ENCODE assay signal across 9 cellular contexts in genomic region chr3:38031022-38031994, GRCh38. TPM values are rescaled to one million over a fixed set of nuclear protein-coding genes. Genes with fewer than 3 reads are reported as not detected.
DNase-seq lines count a peak whose midpoint lies in the region; ATAC-seq and TF ChIP-seq lines count a peak whose summit lies in the region.
"Had no signal": no experiment of that assay in that cellular context is flagged by ENCODE, and none has a peak within 500 bp of the region (broad histone marks: within the 10 kb centered on the region; RNA-seq: fewer than 3 reads in every experiment).

No MANE protein-coding gene starts in this region.

- H3K27me3 ChIP-seq in sigmoid colon: no peaks in the 10 kb centered on the region

- no peaks in the 10 kb centered on the region for H3K36me3 ChIP-seq in sigmoid colon

- intact Hi-C loops in sigmoid colon (cut with DNase I): no loop called here

- peak overlapping the region; percentile 75 to 87 (median 86) for H3K27ac ChIP-seq in sigmoid colon

- DNase-seq in HUDEP-2 (lab: John Stamatoyannopoulos, UW; ENCODE audit: unreplicated experiment in 76 of 76) (peak in 42 of 76 experiments; percentile 3 to 67 (median 29)), fibroblast of gingiva (ENCODE audit: low read depth) (peak; percentile 71), sigmoid colon (peak; percentile 83), NCI-H526 treated with DMSO at 0.1 percent for 48 hours (lab: John Stamatoyannopoulos, UW) (no peak), D341Med (ENCODE audit: low spot score) (no peak)
- peak; percentile 73 for DNase-seq in activated CD4-positive, alpha-beta memory T cell treated with anti-CD3 and anti-CD28 coated beads, Interleukin-2, amount 10 ng/mL, durations not matched to agents 7 days and 5 days
- DNase-seq in effector CD8-positive, alpha-beta T cell (lab: John Stamatoyannopoulos, UW): no peak

- no peak overlapping the region for H3K4me3 ChIP-seq in sigmoid colon

- peak overlapping the region; percentile 12 for H3K4me3 Mint-ChIP-seq in activated CD4-positive, alpha-beta memory T cell treated with anti-CD3 and anti-CD28 coated beads, Interleukin-2, amount 10 ng/mL, durations not matched to agents 7 days and 5 days

- WGBS in sigmoid colon, 2 donors: 16 to 57% methylated on average over 9 of the region's 9 CpGs

- peaks cover 0 to 34% (median 28%) of the 10 kb centered on the region in 4 donors for H3K4me1 ChIP-seq in sigmoid colon

- TF ChIP-seq EP300 in sigmoid colon (IDR thresholded peaks at IDR 0.05): no peak

- H3K36me3 Mint-ChIP-seq in activated CD4-positive, alpha-beta memory T cell treated with anti-CD3 and anti-CD28 coated beads, Interleukin-2, amount 10 ng/mL, durations not matched to agents 7 days and 5 days (ENCODE audit: low read depth): no peaks in the 10 kb centered on the region

- peaks cover 43% of the 10 kb centered on the region for H3K4me1 Mint-ChIP-seq in activated CD4-positive, alpha-beta memory T cell treated with anti-CD3 and anti-CD28 coated beads, Interleukin-2, amount 10 ng/mL, durations not matched to agents 7 days and 5 days

- no peak for ATAC-seq in GM21825 (IDR thresholded peaks at IDR 0.05; ENCODE audit: unreplicated experiment)

- TF ChIP-seq CTCF in sigmoid colon (IDR thresholded peaks at IDR 0.05): no peak

- POLR2A ChIA-PET in activated CD4-positive, alpha-beta memory T cell treated with anti-CD3 and anti-CD28 coated beads, Interleukin-2, amount 10 ng/mL, durations not matched to agents 7 days and 5 days (lab: Charles Lee): interaction anchor here (0.9 to 3.0 kb wide), 4 partner anchors 8 to 134 kb away, joined by 3 to 36 read pairs (median 4); partner anchors contain the start of genes ACAA1, DLEC1 and OXSR1

- peak overlapping the region; percentile 61 for H3K27ac Mint-ChIP-seq in activated CD4-positive, alpha-beta memory T cell treated with anti-CD3 and anti-CD28 coated beads, Interleukin-2, amount 10 ng/mL, durations not matched to agents 7 days and 5 days

- CTCF ChIA-PET in activated CD4-positive, alpha-beta memory T cell treated with anti-CD3 and anti-CD28 coated beads, Interleukin-2, amount 10 ng/mL, durations not matched to agents 7 days and 5 days (lab: Charles Lee): interaction anchor here (1.0 to 1.5 kb wide), 2 partner anchors 8 to 34 kb away, joined by 3 to 6 read pairs; partner anchors contain the start of gene DLEC1

- TF ChIP-seq POLR2A in sigmoid colon (IDR thresholded peaks at IDR 0.05): no peak

- H3K9me3 ChIP-seq in sigmoid colon: no peaks in the 10 kb centered on the region

- peaks cover 11% of the 10 kb centered on the region for H3K27me3 Mint-ChIP-seq in activated CD4-positive, alpha-beta memory T cell treated with anti-CD3 and anti-CD28 coated beads, Interleukin-2, amount 10 ng/mL, durations not matched to agents 7 days and 5 days

- H3K9me3 Mint-ChIP-seq in activated CD4-positive, alpha-beta memory T cell treated with anti-CD3 and anti-CD28 coated beads, Interleukin-2, amount 10 ng/mL, durations not matched to agents 7 days and 5 days: no peaks in the 10 kb centered on the region
- H3K9me3 Mint-ChIP-seq: IgD-negative memory B cell had no signal

RNA-seq across cellular contexts. Expression of gene PLCD1, which starts 1.9 kb away (rescaled TPM):
- total RNA-seq in activated CD4-positive, alpha-beta memory T cell treated with anti-CD3 and anti-CD28 coated beads, Interleukin-2, amount 10 ng/mL, durations not matched to agents 7 days and 5 days: 10 to 100 TPM; 36.2 to 38.0 TPM
- 10 to 100 TPM; 10.3 to 22.7 (median 14.2) TPM for total RNA-seq in sigmoid colon
- 100 to 1,000 TPM in 1 of 3 donors, 10 to 100 TPM in 2; 29.0 to 139 (median 85.9) TPM for polyA plus RNA-seq in sigmoid colon

RNA-seq across cellular contexts. Expression of gene DLEC1, which starts 7.7 kb away (rescaled TPM):
- total RNA-seq in activated CD4-positive, alpha-beta memory T cell treated with anti-CD3 and anti-CD28 coated beads, Interleukin-2, amount 10 ng/mL, durations not matched to agents 7 days and 5 days: 1 to 10 TPM; 3.8 to 4.2 TPM
- total RNA-seq in sigmoid colon: under 1 TPM; 0.16 to 0.41 (median 0.32) TPM
- under 1 TPM; 0.42 to 0.60 (median 0.46) TPM for polyA plus RNA-seq in sigmoid colon

RNA-seq across cellular contexts. Expression of gene VILL, which starts 40.7 kb away (rescaled TPM):
- total RNA-seq in activated CD4-positive, alpha-beta memory T cell treated with anti-CD3 and anti-CD28 coated beads, Interleukin-2, amount 10 ng/mL, durations not matched to agents 7 days and 5 days: 10 to 100 TPM; 18.4 to 18.7 TPM
- total RNA-seq in sigmoid colon: 1 to 10 TPM; 5.3 to 8.3 (median 6.6) TPM
- 100 to 1,000 TPM in 1 of 3 donors, 10 to 100 TPM in 2; 81.7 to 175 (median 97.0) TPM for polyA plus RNA-seq in sigmoid colon

Comparison
In these comparisons a context has a peak if more than half of its experiments do, and no peak if none do; other contexts are left out.
1. DNase-seq: peak in HUDEP-2 (42 of 76), activated CD4-positive, alpha-beta memory T cell treated with anti-CD3 and anti-CD28 coated beads, Interleukin-2, amount 10 ng/mL, durations not matched to agents 7 days and 5 days (single experiment), fibroblast of gingiva (single experiment) and sigmoid colon (single experiment); none in effector CD8-positive, alpha-beta T cell (single experiment), NCI-H526 treated with DMSO at 0.1 percent for 48 hours (single experiment) and D341Med (single experiment).